Comparison of ENCODE assay signal across 23 cellular contexts in the genomic region with DNA sequence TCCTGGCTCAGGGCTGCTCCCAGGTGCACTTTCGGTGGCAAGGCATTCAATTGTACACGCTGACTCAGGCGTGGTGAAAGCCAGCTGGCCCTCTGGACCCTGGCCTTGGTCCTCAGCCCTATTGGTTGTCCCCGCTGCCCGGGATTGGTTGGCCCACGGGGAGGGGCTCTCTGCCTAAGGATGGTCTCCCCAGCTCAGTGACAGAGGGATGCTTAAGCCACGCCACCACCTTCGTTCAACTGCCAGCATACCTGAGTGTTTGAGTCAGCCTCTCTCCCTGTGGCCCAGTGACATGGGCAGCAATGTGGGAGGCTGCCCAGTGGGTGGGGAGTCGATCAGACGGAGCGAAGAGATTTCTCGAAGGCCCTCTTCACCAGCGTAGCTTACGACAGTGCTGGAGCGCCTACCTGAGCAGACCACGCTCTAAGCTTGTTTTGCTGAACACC. TPM values are rescaled to one million over a fixed set of nuclear protein-coding genes. Genes with fewer than 3 reads are reported as not detected.
DNase-seq lines count a peak whose midpoint lies in the region; TF ChIP-seq lines count a peak whose summit lies in the region.
"Had no signal": no experiment of that assay in that cellular context is flagged by ENCODE, and none has a peak within 500 bp of the region (broad histone marks: within the 10 kb centered on the region; RNA-seq: fewer than 3 reads in every experiment).

No MANE protein-coding gene starts in this region.

- no peak overlapping the region for H3K27ac ChIP-seq in endodermal cell (ENCODE audit: low read depth, low read length)
- H3K27ac ChIP-seq in mesendoderm (ENCODE audit: low read depth, low read length) = no peak overlapping the region
- H3K27ac ChIP-seq in spleen = no peak overlapping the region
- H3K27ac ChIP-seq: neutrophil, psoas muscle, testis had no signal

- H2BK120ac ChIP-seq in mesendoderm (ENCODE audit: low read depth, low read length) = no peak overlapping the region

- no peak for TF ChIP-seq POLR2A in spleen (IDR thresholded peaks at IDR 0.05)

- 90 to 91% methylated on average over 16 of the region's 16 CpGs for WGBS in endodermal cell (ENCODE audit: insufficient coverage in 1 of 2, insufficient read length in 1 of 2), 2 experiments
- WGBS in mesendoderm (ENCODE audit: extremely low coverage, insufficient coverage, low lambda C conversion rate) = no CpG with 5 or more reads among the region's 16 CpGs
- 83 to 96% (median 95%) methylated on average over 14 to 16 of the region's 16 CpGs for WGBS in spleen, 5 donors

- no peak overlapping the region for H3K18ac ChIP-seq in mesendoderm (ENCODE audit: low read length)

- no peak overlapping the region for H3K4ac ChIP-seq in mesendoderm (ENCODE audit: low read depth, low read length)

- H3K9me3 ChIP-seq in endodermal cell (ENCODE audit: control insufficient read depth, low read length) (no peaks in the 10 kb centered on the region), spleen (no peaks in the 10 kb centered on the region)
- H3K9me3 ChIP-seq: neutrophil, psoas muscle, testis had no signal

- H3K79me2 ChIP-seq in mesendoderm (ENCODE audit: control insufficient read depth, insufficient read depth, low read length) = no peaks in the 10 kb centered on the region

- H2AK5ac ChIP-seq in mesendoderm (ENCODE audit: low read length) = no peak overlapping the region

- no peaks in the 10 kb centered on the region for H3K27me3 ChIP-seq in H7 (ENCODE audit: control insufficient read depth, insufficient read depth, low read length)
- no peaks in the 10 kb centered on the region for H3K27me3 ChIP-seq in endodermal cell (ENCODE audit: control insufficient read depth, insufficient read depth, low read length, poor library complexity, severe bottlenecking)
- H3K27me3 ChIP-seq in mesendoderm (ENCODE audit: insufficient read depth, low read length, poor library complexity) = no peaks in the 10 kb centered on the region
- peaks cover 0 to 18% (median 0%) of the 10 kb centered on the region in 7 donors for H3K27me3 ChIP-seq in spleen (replicated peaks in 1 of 7)
- H3K27me3 ChIP-seq: testis had no signal

- no peak overlapping the region for H3K27ac Mint-ChIP-seq in endodermal cell
- H3K27ac Mint-ChIP-seq in activated naive CD4-positive, alpha-beta T cell treated with anti-CD3 and anti-CD28 coated beads, Interleukin-2, amount 10 ng/mL, durations not matched to agents 7 days and 5 days = no peak overlapping the region
- H3K27ac Mint-ChIP-seq: activated T-helper 17 cell treated with anti-CD3 and anti-CD28 coated beads, Interleukin-2, amount 50 U/mL, for 72 hours; CD8-positive, alpha-beta T cell; stimulated activated effector memory CD8-positive, alpha-beta T cell treated with anti-CD3 and anti-CD28 coated beads, Interleukin-12 subunit alpha, Interleukin-12 subunit beta, amount 100 ng/mL, for 72 hours had no signal

- H3K4me2 ChIP-seq in mesendoderm (ENCODE audit: low read length) = no peak overlapping the region

- no peak overlapping the region for H3K23ac ChIP-seq in mesendoderm (ENCODE audit: low read length)

- H4K8ac ChIP-seq in mesendoderm (ENCODE audit: low read depth, low read length) = no peak overlapping the region

- H3K4me1 ChIP-seq in endodermal cell (ENCODE audit: control insufficient read depth, insufficient read depth, low read length) = no peaks in the 10 kb centered on the region
- H3K4me1 ChIP-seq in mesendoderm (ENCODE audit: control insufficient read depth, low read depth, low read length) = no peaks in the 10 kb centered on the region
- H3K4me1 ChIP-seq in spleen = peaks cover 7 to 76% (median 41%) of the 10 kb centered on the region in 6 donors
- H3K4me1 ChIP-seq: psoas muscle, testis had no signal

- no peaks in the 10 kb centered on the region for H3K36me3 ChIP-seq in H7 (replicated peaks; ENCODE audit: control insufficient read depth, insufficient read depth, low read length)
- no peaks in the 10 kb centered on the region for H3K36me3 ChIP-seq in endodermal cell (ENCODE audit: control insufficient read depth, insufficient read depth, low read length)
- H3K36me3 ChIP-seq in mesendoderm (ENCODE audit: control insufficient read depth, insufficient read depth, low read length) = no peaks in the 10 kb centered on the region
- no peaks in the 10 kb centered on the region for H3K36me3 ChIP-seq in spleen
- H3K36me3 ChIP-seq: neutrophil had no signal

- DNase-seq in H7 = peak; percentile 66
- peak; percentile 61 for DNase-seq in endodermal cell
- DNase-seq in mesendoderm = peak; percentile 65
- no peak for DNase-seq in stimulated activated CD4-positive, alpha-beta T cell treated with anti-CD3 and anti-CD28 coated beads, Interleukin-4, amount 100 ng/mL, for 24 hours
- no peak for DNase-seq in spleen
- no peak for DNase-seq in activated naive CD4-positive, alpha-beta T cell treated with anti-CD3 and anti-CD28 coated beads, Interleukin-2, amount 10 ng/mL, durations not matched to agents 7 days and 5 days
- no peak for DNase-seq in NAMALWA (ENCODE audit: low spot score)
- DNase-seq: activated B cell treated with CpG ODN at 0.5 μM for 24 hours; aorta; CD8-positive, alpha-beta T cell; Karpas-422; NCI-H1105; NCI-H1930; T1000; testis had no signal

- H3K4me3 Mint-ChIP-seq in endodermal cell = no peak overlapping the region
- no peak overlapping the region for H3K4me3 Mint-ChIP-seq in activated naive CD4-positive, alpha-beta T cell treated with anti-CD3 and anti-CD28 coated beads, Interleukin-2, amount 10 ng/mL, durations not matched to agents 7 days and 5 days
- H3K4me3 Mint-ChIP-seq: activated naive CD8-positive, alpha-beta T cell; activated T-helper 17 cell treated with anti-CD3 and anti-CD28 coated beads, Interleukin-2, amount 50 U/mL, for 72 hours; CD8-positive, alpha-beta T cell; stimulated activated effector memory CD8-positive, alpha-beta T cell treated with anti-CD3 and anti-CD28 coated beads, Interleukin-12 subunit alpha, Interleukin-12 subunit beta, amount 100 ng/mL, for 72 hours had no signal

- no peak overlapping the region for H4K5ac ChIP-seq in mesendoderm (ENCODE audit: low read length)

- H3K36me3 Mint-ChIP-seq in endodermal cell (ENCODE audit: low read depth) = no peaks in the 10 kb centered on the region
- no peaks in the 10 kb centered on the region for H3K36me3 Mint-ChIP-seq in activated naive CD4-positive, alpha-beta T cell treated with anti-CD3 and anti-CD28 coated beads, Interleukin-2, amount 10 ng/mL, durations not matched to agents 7 days and 5 days
- H3K36me3 Mint-ChIP-seq: activated naive CD8-positive, alpha-beta T cell; CD8-positive, alpha-beta T cell had no signal

- CTCF ChIA-PET in activated naive CD4-positive, alpha-beta T cell treated with anti-CD3 and anti-CD28 coated beads, Interleukin-2, amount 10 ng/mL, durations not matched to agents 7 days and 5 days (lab: Charles Lee) = no interaction called here

- no peak overlapping the region for H2BK15ac ChIP-seq in mesendoderm (replicated peaks; ENCODE audit: low read depth)

- H3K9ac ChIP-seq in endodermal cell (ENCODE audit: extremely low read depth, low read length, poor library complexity, severe bottlenecking) = no peak overlapping the region
- H3K9ac ChIP-seq in mesendoderm (ENCODE audit: low read length) = no peak overlapping the region

- no peaks in the 10 kb centered on the region for H3K79me1 ChIP-seq in mesendoderm (ENCODE audit: low read length)

- H3K27me3 Mint-ChIP-seq in endodermal cell (ENCODE audit: insufficient read depth) = peaks cover 2% of the 10 kb centered on the region
- H3K27me3 Mint-ChIP-seq in activated naive CD4-positive, alpha-beta T cell treated with anti-CD3 and anti-CD28 coated beads, Interleukin-2, amount 10 ng/mL, durations not matched to agents 7 days and 5 days = peaks cover 27% of the 10 kb centered on the region
- H3K27me3 Mint-ChIP-seq: activated B cell treated with CpG ODN at 0.5 μM for 24 hours; activated naive CD8-positive, alpha-beta T cell had no signal

- H3K4me3 ChIP-seq in H7 (ENCODE audit: insufficient read depth, low read depth, low read length) (no peak overlapping the region), endodermal cell (ENCODE audit: low read length) (no peak overlapping the region), mesendoderm (ENCODE audit: low read length) (no peak overlapping the region), spleen (no peak overlapping the region)
- H3K4me3 ChIP-seq: psoas muscle, skin epidermis, testis had no signal

- no peak overlapping the region for H2BK5ac ChIP-seq in mesendoderm (ENCODE audit: low read length)

- no peaks in the 10 kb centered on the region for H3K9me3 Mint-ChIP-seq in endodermal cell
- no peaks in the 10 kb centered on the region for H3K9me3 Mint-ChIP-seq in activated naive CD4-positive, alpha-beta T cell treated with anti-CD3 and anti-CD28 coated beads, Interleukin-2, amount 10 ng/mL, durations not matched to agents 7 days and 5 days
- H3K9me3 Mint-ChIP-seq: activated T-helper 17 cell treated with anti-CD3 and anti-CD28 coated beads, Interleukin-2, amount 50 U/mL, for 72 hours; CD8-positive, alpha-beta T cell; stimulated activated effector memory CD8-positive, alpha-beta T cell treated with anti-CD3 and anti-CD28 coated beads, Interleukin-12 subunit alpha, Interleukin-12 subunit beta, amount 100 ng/mL, for 72 hours had no signal

- intact Hi-C loops in spleen (cut with DNase I; ENCODE audit: low total_unique reads) = no loop called here

- TF ChIP-seq CTCF in endodermal cell (conservative IDR thresholded peaks at IDR 0.05) (no peak), spleen (IDR thresholded peaks at IDR 0.05 in 8 of 11, conservative IDR thresholded peaks at IDR 0.05 in 3 of 11) (no peak)

- H3K56ac ChIP-seq in mesendoderm (ENCODE audit: low read length) = no peak overlapping the region

- peaks cover 5% of the 10 kb centered on the region for H3K4me1 Mint-ChIP-seq in endodermal cell
- H3K4me1 Mint-ChIP-seq in activated naive CD4-positive, alpha-beta T cell treated with anti-CD3 and anti-CD28 coated beads, Interleukin-2, amount 10 ng/mL, durations not matched to agents 7 days and 5 days = peaks cover 13% of the 10 kb centered on the region

RNA-seq across cellular contexts. Expression of gene IRF8, which starts 30.3 kb away (rescaled TPM):
- total RNA-seq in H7 (2014; rRNA removed; shearing (Covaris generic)) = 0.21 and 2.7 TPM in 2 replicates
- total RNA-seq in endodermal cell = under 1 TPM; 0.24 to 0.75 TPM
- polyA plus RNA-seq in endodermal cell (2013, experiment 1 of 2) = 0.64 TPM
- 0.21 TPM for polyA plus RNA-seq in endodermal cell (2013, experiment 2 of 2)
- 0.07 TPM for polyA plus RNA-seq in mesendoderm (2013, experiment 1 of 2)
- polyA plus RNA-seq in mesendoderm (2013, experiment 2 of 2) = 0.07 TPM
- total RNA-seq in spleen = 100 to 1,000 TPM; 228 to 329 (median 278) TPM
- polyA plus RNA-seq in spleen = 100 to 1,000 TPM; 103 to 183 (median 115) TPM
- total RNA-seq: fibroblast of lung had no signal
- polyA plus RNA-seq: keratinocyte had no signal

Comparison
In these comparisons a context has a peak if more than half of its experiments do, and no peak if none do; other contexts are left out.
1. DNase-seq: peak in H7 (single experiment), endodermal cell (single experiment) and mesendoderm (single experiment); none in stimulated activated CD4-positive, alpha-beta T cell treated with anti-CD3 and anti-CD28 coated beads, Interleukin-4, amount 100 ng/mL, for 24 hours (single experiment), spleen (single experiment), activated naive CD4-positive, alpha-beta T cell treated with anti-CD3 and anti-CD28 coated beads, Interleukin-2, amount 10 ng/mL, durations not matched to agents 7 days and 5 days (single experiment) and NAMALWA (single experiment).
2. RNA of gene IRF8, which starts 30.3 kb away (total RNA-seq): 228 to 329 TPM in spleen; 0.24 to 0.75 TPM in endodermal cell and 0.21 to 2.7 TPM in H7; every median in the first group is over 10 times any median in the second.